In the genomic region with DNA sequence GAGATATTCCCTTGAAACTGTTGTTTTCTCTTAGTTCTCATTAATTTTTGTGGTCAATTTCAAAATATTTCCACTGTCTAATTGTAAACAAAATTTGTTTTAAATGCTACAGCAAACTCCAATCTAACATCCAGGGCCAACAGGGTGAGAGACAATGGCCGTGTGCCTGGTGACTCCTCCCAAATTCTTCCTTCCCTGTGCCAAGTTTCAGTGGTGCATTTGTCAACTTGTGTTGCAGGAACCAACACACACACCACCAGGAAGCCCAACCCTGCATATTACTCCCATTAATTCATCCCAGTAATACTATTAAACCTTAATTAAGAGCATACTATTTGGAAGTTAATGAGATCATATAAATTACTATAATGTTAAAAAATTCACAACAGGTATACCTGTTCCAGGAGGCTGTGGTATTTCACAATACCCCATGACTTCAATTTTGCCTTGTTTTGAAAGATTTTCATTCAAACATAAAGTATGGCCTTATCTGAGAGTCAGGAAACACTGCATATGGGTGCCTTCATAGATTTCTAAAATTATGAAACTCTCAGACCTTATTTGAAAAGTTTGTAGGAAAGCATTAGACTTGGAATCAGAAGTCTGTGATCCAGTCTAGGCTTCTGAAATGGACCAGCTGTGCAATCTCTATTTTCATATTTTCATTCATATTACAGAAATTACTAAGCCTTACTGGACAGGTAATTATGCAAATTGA, we compare ENCODE assay signal across 1 cellular context.
TF ChIP-seq lines count a peak whose summit lies in the region.

No MANE protein-coding gene starts in this region.

TF ChIP-seq in HepG2, 621 proteins besides CTCF, POLR2A, EP300 and RAD21:
- 0 out of 2 replicates have a peak, but pooled peaks have one; percentile 53 for TF ChIP-seq CEBPB (IDR thresholded peaks at IDR 0.05; ENCODE audit: borderline replicate concordance, low read depth, low read length)
- TF ChIP-seq, protein P1, sequence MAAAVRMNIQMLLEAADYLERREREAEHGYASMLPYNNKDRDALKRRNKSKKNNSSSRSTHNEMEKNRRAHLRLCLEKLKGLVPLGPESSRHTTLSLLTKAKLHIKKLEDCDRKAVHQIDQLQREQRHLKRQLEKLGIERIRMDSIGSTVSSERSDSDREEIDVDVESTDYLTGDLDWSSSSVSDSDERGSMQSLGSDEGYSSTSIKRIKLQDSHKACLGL (CRISPR knock-in tag; IDR thresholded peaks at IDR 0.05), result no peak
